ENCODE assay signal across 8 cellular contexts in the genomic region with DNA sequence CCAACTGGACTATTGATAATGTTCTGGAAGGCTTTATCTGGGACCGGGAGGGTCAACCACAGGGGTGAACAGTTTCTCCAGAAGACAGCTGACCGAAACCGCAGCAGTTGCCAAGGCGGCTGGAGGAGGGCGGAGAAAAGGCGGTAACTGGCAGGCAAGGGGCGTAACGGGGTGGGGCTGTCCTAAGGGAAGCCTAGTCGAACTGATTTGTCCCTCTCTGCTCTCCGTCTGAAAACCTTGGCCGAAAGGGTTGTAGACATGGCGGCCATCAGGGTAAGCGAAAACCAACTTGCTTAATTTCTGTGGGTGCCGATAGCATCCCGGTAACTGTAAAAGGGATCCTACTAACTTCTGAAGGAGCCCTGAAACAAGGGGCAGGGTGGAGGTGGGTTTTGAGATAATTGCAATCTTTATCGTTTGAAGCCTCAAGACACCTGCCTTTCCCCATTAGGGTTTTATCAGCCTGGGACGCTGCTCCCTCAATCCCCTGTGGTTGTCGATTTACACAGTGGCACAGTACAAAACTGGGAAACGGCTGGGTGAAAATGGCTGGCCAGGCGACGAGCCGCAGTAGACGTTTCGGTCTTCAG. TPM values are rescaled to one million over a fixed set of nuclear protein-coding genes. Genes with fewer than 3 reads are reported as not detected.
DNase-seq lines count a peak whose midpoint lies in the region.

TSS of gene APOOL (plus strand) at position 223 of the 590 bp plus-strand sequence. CDS start at position 259, 36 bp downstream.

- H3K27me3 ChIP-seq in H7 (ENCODE audit: control insufficient read depth, insufficient read depth, low read length): no peaks in the 10 kb centered on the region
- no peaks in the 10 kb centered on the region for H3K27me3 ChIP-seq in MG63
- H3K27me3 ChIP-seq in neuron (ENCODE audit: insufficient read depth, low read length): no peaks in the 10 kb centered on the region

- no peak within 1 kb of the TSS for H2AFZ ChIP-seq in neuron (ENCODE audit: low read depth, low read length)

- no peaks in the 10 kb centered on the region for H3K36me3 ChIP-seq in H7 (replicated peaks; ENCODE audit: control insufficient read depth, insufficient read depth, low read length)
- no peaks in the 10 kb centered on the region for H3K36me3 ChIP-seq in MG63
- H3K36me3 ChIP-seq in neuron (ENCODE audit: insufficient read depth, low read length): no peaks in the 10 kb centered on the region

- no peaks in the 10 kb centered on the region for H3K9me3 ChIP-seq in MG63
- no peaks in the 10 kb centered on the region for H3K9me3 ChIP-seq in neuron (ENCODE audit: low read length)

- no peaks in the 10 kb centered on the region for H3K4me1 ChIP-seq in neuron (ENCODE audit: insufficient read depth, low read length)

- DNase-seq in ELF-1 (ENCODE audit: low read depth, low spot score) (peak; percentile 96), H7 (peak; percentile 54), MG63 (peak; percentile 85), SIG-M5 (lab: John Stamatoyannopoulos, UW) (peak; percentile 45), activated gamma-delta T cell (lab: John Stamatoyannopoulos, UW) (peak; percentile 21), foreskin melanocyte (peak; percentile 82), stromal cell of bone marrow (ENCODE audit: low read depth) (peak; percentile 80)

- peak within 1 kb of the TSS; percentile 70 for H3K4me3 ChIP-seq in H7 (ENCODE audit: insufficient read depth, low read depth, low read length)
- H3K4me3 ChIP-seq in MG63: peak within 1 kb of the TSS; percentile 80
- peak within 1 kb of the TSS; percentile 91 for H3K4me3 ChIP-seq in neuron (ENCODE audit: low read length)

RNA-seq across cellular contexts. Expression of gene APOOL, which starts in this region (rescaled TPM):
- total RNA-seq in H7 (2014; rRNA removed; shearing (Covaris generic)): 5.6 and 13.7 TPM in 2 replicates
- total RNA-seq in MG63 (2014; rRNA removed; shearing (Covaris generic); ENCODE audit: low replicate concordance): 11.0 and 12.4 TPM in 2 replicates

Comparison
In these comparisons a context has a peak if more than half of its experiments do, and no peak if none do; other contexts are left out.
1. Peak in every context shown above with its lines: DNase-seq and H3K4me3 ChIP-seq.
2. DNase-seq: peak in every context shown above with its lines; median percentile 96 in ELF-1; 85 in MG63; 82 in foreskin melanocyte; 80 in stromal cell of bone marrow; 54 in H7; 45 in SIG-M5; 21 in activated gamma-delta T cell.